In the genomic region with DNA sequence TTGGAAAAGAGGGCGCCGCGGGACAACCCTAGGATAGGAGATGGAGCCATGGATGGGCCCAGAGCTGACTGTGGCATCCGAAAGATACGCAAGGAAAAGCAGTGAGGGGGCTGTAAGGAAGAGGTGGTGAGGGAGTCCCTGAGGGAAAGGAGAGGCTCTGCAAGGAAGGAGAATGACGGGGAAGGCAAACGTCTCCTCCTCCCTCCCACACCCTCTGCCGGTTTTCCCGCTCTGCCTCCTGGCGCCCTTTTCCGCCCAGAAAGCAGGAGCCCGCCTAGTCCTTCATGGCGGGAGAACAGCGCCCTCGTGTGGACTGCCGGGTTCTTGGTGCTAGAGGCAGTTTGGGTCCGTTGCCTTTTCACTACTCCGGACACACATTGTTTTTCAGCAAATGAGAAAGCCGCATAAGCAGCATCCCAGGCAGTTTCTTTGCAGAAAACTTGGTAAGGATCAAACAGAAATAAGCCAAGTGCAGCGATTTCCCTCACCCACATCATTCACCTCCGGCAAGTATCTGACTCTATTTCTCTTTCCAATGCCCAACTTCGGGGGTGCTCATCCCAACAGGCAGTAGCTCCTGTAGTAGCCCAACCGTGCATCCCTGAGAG, we compare ENCODE assay signal across 8 cellular contexts.
DNase-seq lines count a peak whose midpoint lies in the region; ATAC-seq and TF ChIP-seq lines count a peak whose summit lies in the region.

No MANE protein-coding gene starts in this region.

- intact Hi-C loops in CD8-positive, alpha-beta T cell (cut with DNase I, micrococcal nuclease): loop anchor here in 1 of 2 experiments (5.0 to 10.0 kb wide), 2 partner anchors 1558 to 1771 kb away; no protein-coding TSS in a partner anchor
- intact Hi-C loops in lower lobe of right lung (cut with DNase I): loop anchor here (10.0 kb wide), 1 partner anchor 111 kb away; no protein-coding TSS in a partner anchor

- H3K36me3 Mint-ChIP-seq in CD8-positive, alpha-beta T cell: no peaks in the 10 kb centered on the region

- POLR2A ChIA-PET in CD8-positive, alpha-beta T cell (lab: Charles Lee): no interaction called here

- peaks cover 33% of the 10 kb centered on the region for H3K27me3 Mint-ChIP-seq in CD8-positive, alpha-beta T cell (ENCODE audit: low read depth)

- H3K9me3 ChIP-seq in CD8-positive, alpha-beta T cell (ENCODE audit: low read length): no peaks in the 10 kb centered on the region
- H3K9me3 ChIP-seq in lower lobe of right lung: no peaks in the 10 kb centered on the region

- H3K4me1 ChIP-seq in CD8-positive, alpha-beta T cell (ENCODE audit: insufficient read depth, low read length): no peaks in the 10 kb centered on the region
- no peaks in the 10 kb centered on the region for H3K4me1 ChIP-seq in lower lobe of right lung

- H3K9me3 Mint-ChIP-seq in CD8-positive, alpha-beta T cell: no peaks in the 10 kb centered on the region

- no peak overlapping the region for H3K27ac Mint-ChIP-seq in CD8-positive, alpha-beta T cell

- no peak for ATAC-seq in CD8-positive, alpha-beta T cell
- ATAC-seq in GM21786 (IDR thresholded peaks at IDR 0.05; ENCODE audit: unreplicated experiment) (peak; percentile 80), lower lobe of right lung (peak; percentile 92 to 94), GM21528 (IDR thresholded peaks at IDR 0.05; ENCODE audit: low FRiP score, unreplicated experiment) (no peak)

- H3K27ac ChIP-seq in CD8-positive, alpha-beta T cell (ENCODE audit: low read depth, low read length): no peak overlapping the region
- H3K27ac ChIP-seq in lower lobe of right lung: no peak overlapping the region

- peak; percentile 47 for TF ChIP-seq CTCF in CD8-positive, alpha-beta T cell (IDR thresholded peaks at IDR 0.05)
- TF ChIP-seq CTCF in lower lobe of right lung (IDR thresholded peaks at IDR 0.05): peak; percentile 88

- H3K4me1 Mint-ChIP-seq in CD8-positive, alpha-beta T cell (ENCODE audit: low read depth): no peaks in the 10 kb centered on the region

- H3K27me3 ChIP-seq in CD8-positive, alpha-beta T cell (ENCODE audit: insufficient read depth, low read length): peaks cover 3% of the 10 kb centered on the region
- no peaks in the 10 kb centered on the region for H3K27me3 ChIP-seq in lower lobe of right lung (ENCODE audit: low read depth)

- CTCF ChIA-PET in CD8-positive, alpha-beta T cell (lab: Charles Lee): interaction anchor here (1.1 to 1.5 kb wide), 2 partner anchors 14 to 63 kb away, joined by 3 to 4 read pairs; no protein-coding TSS in a partner anchor

- peak; percentile 6 to 56 (median 30) for DNase-seq in CD8-positive, alpha-beta T cell
- peak; percentile 85 for DNase-seq in NCI-H1694 treated with DMSO at 0.1 percent for 48 hours (lab: John Stamatoyannopoulos, UW)
- DNase-seq in activated CD4-positive, alpha-beta T cell treated with anti-CD3 and anti-CD28 coated beads, Interleukin-2, amount 50 U/mL, for 24 hours (ENCODE audit: low read depth in 1 of 2, low spot score in 1 of 2): peak; percentile 31 to 36
- DNase-seq in effector CD4-positive, alpha-beta T cell: peak; percentile 46
- DNase-seq in lower lobe of right lung: peak; percentile 91
- DNase-seq in stimulated activated CD4-positive, alpha-beta T cell treated with anti-CD3 and anti-CD28 coated beads, TNF-alpha, amount 100 ng/mL, for 4 hours (ENCODE audit: low read depth in 3 of 3): peak; percentile 11 to 28 (median 17)

- no peaks in the 10 kb centered on the region for H3K36me3 ChIP-seq in CD8-positive, alpha-beta T cell (ENCODE audit: insufficient read depth, low read length)
- H3K36me3 ChIP-seq in lower lobe of right lung: no peaks in the 10 kb centered on the region

- no peak overlapping the region for H3K4me3 Mint-ChIP-seq in CD8-positive, alpha-beta T cell

- H3K4me3 ChIP-seq in CD8-positive, alpha-beta T cell (ENCODE audit: low read depth, low read length): no peak overlapping the region
- H3K4me3 ChIP-seq in lower lobe of right lung: no peak overlapping the region

Comparison
In these comparisons a context has a peak if more than half of its experiments do, and no peak if none do; other contexts are left out.
1. ATAC-seq: peak in GM21786 (single experiment) and lower lobe of right lung (2 of 2); none in CD8-positive, alpha-beta T cell (single experiment) and GM21528 (single experiment).
2. DNase-seq: peak in every context shown above with its lines; median percentile 91 in lower lobe of right lung; 85 in NCI-H1694 treated with DMSO at 0.1 percent for 48 hours; 46 in effector CD4-positive, alpha-beta T cell; 34 in activated CD4-positive, alpha-beta T cell treated with anti-CD3 and anti-CD28 coated beads, Interleukin-2, amount 50 U/mL, for 24 hours; 30 in CD8-positive, alpha-beta T cell; 17 in stimulated activated CD4-positive, alpha-beta T cell treated with anti-CD3 and anti-CD28 coated beads, TNF-alpha, amount 100 ng/mL, for 4 hours.